In the genomic region with DNA sequence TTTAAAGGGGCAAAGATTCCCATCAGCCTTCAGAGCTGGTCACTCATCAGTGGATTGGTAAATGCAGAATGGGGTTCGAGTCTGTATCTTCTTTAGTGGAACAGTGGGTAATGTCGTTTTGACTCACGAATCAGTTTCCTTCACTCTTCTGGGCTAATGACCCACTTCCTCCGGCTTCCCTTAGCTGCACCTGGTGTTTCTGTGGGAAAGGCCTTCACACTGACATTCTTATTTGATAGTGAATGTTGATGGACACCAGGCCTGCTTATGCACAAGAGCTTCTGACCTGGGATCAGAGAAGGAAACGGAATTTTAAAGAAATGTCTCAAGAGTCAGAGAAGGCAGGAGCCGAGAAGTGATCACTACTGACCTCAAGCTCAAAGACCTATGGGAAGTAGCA, we compare ENCODE assay signal across 37 cellular contexts.
"Had no signal": no experiment of that assay in that cellular context is flagged by ENCODE, and none has a peak within 500 bp of the region (broad histone marks: within the 10 kb centered on the region; RNA-seq: fewer than 3 reads in every experiment).

No MANE protein-coding gene starts in this region.

- H3K27ac Mint-ChIP-seq: activated naive CD4-positive, alpha-beta T cell treated with anti-CD3 and anti-CD28 coated beads for 36 hours; activated naive CD4-positive, alpha-beta T cell treated with anti-CD3 and anti-CD28 coated beads, Interleukin-2, amount 10 ng/mL, durations not matched to agents 7 days and 5 days; activated naive CD4-positive, alpha-beta T cell treated with anti-CD3 and anti-CD28 coated beads, Interleukin-2, amount 50 U/mL, for 24 hours; activated naive CD4-positive, alpha-beta T cell treated with anti-CD3 and anti-CD28 coated beads, Interleukin-2, amount 50 U/mL, for 72 hours; activated naive CD8-positive, alpha-beta T cell; activated naive CD8-positive, alpha-beta T cell treated with anti-CD3 and anti-CD28 coated beads for 36 hours; activated naive CD8-positive, alpha-beta T cell treated with anti-CD3 and anti-CD28 coated beads, Interleukin-2, amount 10 ng/mL, durations not matched to agents 7 days and 5 days; activated naive CD8-positive, alpha-beta T cell treated with anti-CD3 and anti-CD28 coated beads, Interleukin-2, amount 50 U/mL, for 24 hours; activated T-cell treated with anti-CD3 and anti-CD28 coated beads, Interleukin-2, amount 50 U/mL, for 24 hours; activated T-cell treated with anti-CD3 and anti-CD28 coated beads, Interleukin-2, amount 50 U/mL, for 72 hours; activated T-helper 1 cell treated with anti-CD3 and anti-CD28 coated beads, Interleukin-12 subunit alpha, Interleukin-12 subunit beta, Interleukin-2, Interleukin-4 antibody, amounts not matched to agents 30 ng/mL and 10 ng/mL and 1 ng/mL, durations not matched to agents 14 hours and 24 hours and 36 hours; activated T-helper 2 cell treated with anti-CD3 and anti-CD28 coated beads, Interferon-gamma antibody, Interleukin-2, Interleukin-4, amounts not matched to agents 10 μg/mL and 5 μg/mL and 100 μg/mL, durations not matched to agents 14 hours and 24 hours and 36 hours had no signal

- FAIRE-seq: astrocyte, bronchial epithelial cell had no signal

- H3K9me3 Mint-ChIP-seq: activated naive CD4-positive, alpha-beta T cell treated with anti-CD3 and anti-CD28 coated beads for 36 hours; activated naive CD4-positive, alpha-beta T cell treated with anti-CD3 and anti-CD28 coated beads, Interleukin-2, amount 10 ng/mL, durations not matched to agents 7 days and 5 days; activated naive CD8-positive, alpha-beta T cell treated with anti-CD3 and anti-CD28 coated beads, Interleukin-2, amount 50 U/mL, for 24 hours; activated T-cell treated with anti-CD3 and anti-CD28 coated beads, Interleukin-2, amount 50 U/mL, for 24 hours; activated T-cell treated with anti-CD3 and anti-CD28 coated beads, Interleukin-2, amount 50 U/mL, for 4 hours had no signal

- H3K4me1 Mint-ChIP-seq: activated naive CD4-positive, alpha-beta T cell treated with anti-CD3 and anti-CD28 coated beads, Interleukin-2, amount 10 ng/mL, durations not matched to agents 7 days and 5 days; activated naive CD4-positive, alpha-beta T cell treated with anti-CD3 and anti-CD28 coated beads, Interleukin-2, amount 50 U/mL, for 24 hours; activated naive CD8-positive, alpha-beta T cell treated with anti-CD3 and anti-CD28 coated beads for 36 hours; activated naive CD8-positive, alpha-beta T cell treated with anti-CD3 and anti-CD28 coated beads, Interleukin-2, amount 10 ng/mL, durations not matched to agents 7 days and 5 days; activated naive CD8-positive, alpha-beta T cell treated with anti-CD3 and anti-CD28 coated beads, Interleukin-2, amount 50 U/mL, for 24 hours; central memory CD8-positive, alpha-beta T cell had no signal

- H3K36me3 Mint-ChIP-seq: activated naive CD4-positive, alpha-beta T cell treated with anti-CD3 and anti-CD28 coated beads, Interleukin-2, amount 10 ng/mL, durations not matched to agents 7 days and 5 days; activated naive CD4-positive, alpha-beta T cell treated with anti-CD3 and anti-CD28 coated beads, Interleukin-2, amount 50 U/mL, for 24 hours; activated naive CD4-positive, alpha-beta T cell treated with anti-CD3 and anti-CD28 coated beads, Interleukin-2, amount 50 U/mL, for 72 hours; activated naive CD8-positive, alpha-beta T cell; activated naive CD8-positive, alpha-beta T cell treated with anti-CD3 and anti-CD28 coated beads for 36 hours; activated naive CD8-positive, alpha-beta T cell treated with anti-CD3 and anti-CD28 coated beads, Interleukin-2, amount 10 ng/mL, durations not matched to agents 7 days and 5 days; brain had no signal

- ATAC-seq: activated naive CD4-positive, alpha-beta T cell treated with anti-CD3 and anti-CD28 coated beads, Interleukin-2, amount 50 U/mL, for 72 hours; activated naive CD8-positive, alpha-beta T cell treated with anti-CD3 and anti-CD28 coated beads, Interleukin-2, amount 50 U/mL, for 24 hours; activated T-cell treated with anti-CD3 and anti-CD28 coated beads, Interleukin-2, amount 50 U/mL, for 4 hours; activated T-cell treated with anti-CD3 and anti-CD28 coated beads, Interleukin-2, amount 50 U/mL, for 72 hours; body of pancreas had no signal

- H3K4me3 Mint-ChIP-seq: activated naive CD4-positive, alpha-beta T cell treated with anti-CD3 and anti-CD28 coated beads for 36 hours; activated naive CD4-positive, alpha-beta T cell treated with anti-CD3 and anti-CD28 coated beads, Interleukin-2, amount 10 ng/mL, durations not matched to agents 7 days and 5 days; activated naive CD4-positive, alpha-beta T cell treated with anti-CD3 and anti-CD28 coated beads, Interleukin-2, amount 50 U/mL, for 24 hours; activated naive CD8-positive, alpha-beta T cell; activated naive CD8-positive, alpha-beta T cell treated with anti-CD3 and anti-CD28 coated beads for 36 hours; activated naive CD8-positive, alpha-beta T cell treated with anti-CD3 and anti-CD28 coated beads, Interleukin-2, amount 10 ng/mL, durations not matched to agents 7 days and 5 days; activated naive CD8-positive, alpha-beta T cell treated with anti-CD3 and anti-CD28 coated beads, Interleukin-2, amount 50 U/mL, for 24 hours; activated T-cell treated with anti-CD3 and anti-CD28 coated beads, Interleukin-2, amount 50 U/mL, for 24 hours; activated T-cell treated with anti-CD3 and anti-CD28 coated beads, Interleukin-2, amount 50 U/mL, for 4 hours; activated T-cell treated with anti-CD3 and anti-CD28 coated beads, Interleukin-2, amount 50 U/mL, for 72 hours; activated T-helper 1 cell treated with anti-CD3 and anti-CD28 coated beads, Interleukin-12 subunit alpha, Interleukin-12 subunit beta, Interleukin-2, Interleukin-4 antibody, amounts not matched to agents 30 ng/mL and 10 ng/mL and 1 ng/mL, durations not matched to agents 14 hours and 24 hours and 36 hours; brain; central memory CD8-positive, alpha-beta T cell had no signal

- DNase-seq: activated effector memory CD4-positive, alpha-beta T cell treated with anti-CD3 and anti-CD28 coated beads, Interleukin-2, amount 50 U/mL, for 16 hours; activated effector memory CD4-positive, alpha-beta T cell treated with Interleukin-2 at 50 U/mL for 16 hours; activated gamma-delta T cell; activated gamma-delta T cell treated with Interleukin-2 at 50 U/mL for 16 hours; activated naive CD4-positive, alpha-beta T cell; activated naive CD4-positive, alpha-beta T cell treated with anti-CD3 and anti-CD28 coated beads for 36 hours; activated naive CD4-positive, alpha-beta T cell treated with anti-CD3 and anti-CD28 coated beads, Interleukin-2, amount 10 ng/mL, durations not matched to agents 7 days and 5 days; activated naive CD4-positive, alpha-beta T cell treated with anti-CD3 and anti-CD28 coated beads, Interleukin-2, amount 50 U/mL, for 16 hours; activated naive CD4-positive, alpha-beta T cell treated with Interleukin-2 at 50 U/mL for 16 hours; activated naive CD8-positive, alpha-beta T cell treated with anti-CD3 and anti-CD28 coated beads for 36 hours; activated naive CD8-positive, alpha-beta T cell treated with anti-CD3 and anti-CD28 coated beads, Interleukin-2, amount 10 ng/mL, durations not matched to agents 7 days and 5 days; activated naive CD8-positive, alpha-beta T cell treated with anti-CD3 and anti-CD28 coated beads, Interleukin-2, amount 50 U/mL, for 24 hours; activated T-cell treated with anti-CD3 and anti-CD28 coated beads for 4 hours; activated T-cell treated with anti-CD3 and anti-CD28 coated beads, Interleukin-2, amount 50 U/mL, for 1 hour; activated T-cell treated with anti-CD3 and anti-CD28 coated beads, Interleukin-2, amount 50 U/mL, for 24 hours; activated T-cell treated with anti-CD3 and anti-CD28 coated beads, Interleukin-2, amount 50 U/mL, for 4 hours; activated T-cell treated with anti-CD3 and anti-CD28 coated beads, Interleukin-2, amount 50 U/mL, for 48 hours; activated T-cell treated with anti-CD3 and anti-CD28 coated beads, Interleukin-2, amount 50 U/mL, for 72 hours; adrenal gland; amniotic stem cell; amygdala; anterior cingulate cortex; aorta; body of pancreas; brain microvascular endothelial cell; caudate nucleus; central memory CD4-positive, alpha-beta T cell; cerebellar nuclear complex had no signal
